In genomic region chr7:35801392-35802101, GRCh38 we compare ENCODE assay signal across 8 cellular contexts. TPM values are rescaled to one million over a fixed set of nuclear protein-coding genes. Genes with fewer than 3 reads are reported as not detected.
DNase-seq lines count a peak whose midpoint lies in the region; ATAC-seq and TF ChIP-seq lines count a peak whose summit lies in the region.

No MANE protein-coding gene starts in this region.

- no peaks in the 10 kb centered on the region for H3K9me3 Mint-ChIP-seq in activated CD4-positive, alpha-beta T cell treated with anti-CD3 and anti-CD28 coated beads, Interleukin-2, amount 10 ng/mL, durations not matched to agents 7 days and 5 days

- under 1% methylated on average over 31 of the region's 70 CpGs for WGBS in right lobe of liver (ENCODE audit: insufficient coverage, low coverage, low lambda C conversion rate, missing lambda C conversion rate)

- H3K9me3 ChIP-seq in right lobe of liver = no peaks in the 10 kb centered on the region

- H3K4me3 ChIP-seq in right lobe of liver = peak overlapping the region; percentile 78 to 93 (median 81)

- H3K36me3 Mint-ChIP-seq in activated CD4-positive, alpha-beta T cell treated with anti-CD3 and anti-CD28 coated beads, Interleukin-2, amount 10 ng/mL, durations not matched to agents 7 days and 5 days (ENCODE audit: low read depth) = peaks cover 28% of the 10 kb centered on the region

- H3K27me3 ChIP-seq in right lobe of liver = no peaks in the 10 kb centered on the region

- peak overlapping the region; percentile 99 for H3K27ac Mint-ChIP-seq in activated CD4-positive, alpha-beta T cell treated with anti-CD3 and anti-CD28 coated beads, Interleukin-2, amount 10 ng/mL, durations not matched to agents 7 days and 5 days

- peaks cover 0 to 7% (median 3%) of the 10 kb centered on the region in 4 donors for H3K4me1 ChIP-seq in right lobe of liver

- CTCF ChIA-PET in activated CD4-positive, alpha-beta T cell treated with anti-CD3 and anti-CD28 coated beads, Interleukin-2, amount 10 ng/mL, durations not matched to agents 7 days and 5 days (lab: Charles Lee) = interaction anchor here (0.5 to 2.4 kb wide), 7 partner anchors 10 to 132 kb away, joined by 3 to 8 read pairs (median 4); no protein-coding TSS in a partner anchor

- TF ChIP-seq POLR2A in right lobe of liver (IDR thresholded peaks at IDR 0.05) = no peak

- H3K36me3 ChIP-seq in right lobe of liver = no peaks in the 10 kb centered on the region

- H3K4me3 Mint-ChIP-seq in activated CD4-positive, alpha-beta T cell treated with anti-CD3 and anti-CD28 coated beads, Interleukin-2, amount 10 ng/mL, durations not matched to agents 7 days and 5 days = peak overlapping the region; percentile 97

- peak; percentile 40 to 65 (median 56) for TF ChIP-seq CTCF in right lobe of liver (IDR thresholded peaks at IDR 0.05)

- H3K27me3 Mint-ChIP-seq in activated CD4-positive, alpha-beta T cell treated with anti-CD3 and anti-CD28 coated beads, Interleukin-2, amount 10 ng/mL, durations not matched to agents 7 days and 5 days = peaks cover 1% of the 10 kb centered on the region

- peak overlapping the region; percentile 91 to 95 (median 95) for H3K27ac ChIP-seq in right lobe of liver

- intact Hi-C loops in right lobe of liver (cut with DNase I) = no loop called here

- peaks cover 47% of the 10 kb centered on the region for H3K4me1 Mint-ChIP-seq in activated CD4-positive, alpha-beta T cell treated with anti-CD3 and anti-CD28 coated beads, Interleukin-2, amount 10 ng/mL, durations not matched to agents 7 days and 5 days

- ATAC-seq in GM18873 (IDR thresholded peaks at IDR 0.05; ENCODE audit: low FRiP score, unreplicated experiment) (peak; percentile 22), HG03139 (IDR thresholded peaks at IDR 0.05; ENCODE audit: unreplicated experiment) (peak; percentile 29), right lobe of liver (peak; percentile 28 to 61 (median 51))

- POLR2A ChIA-PET in activated CD4-positive, alpha-beta T cell treated with anti-CD3 and anti-CD28 coated beads, Interleukin-2, amount 10 ng/mL, durations not matched to agents 7 days and 5 days (lab: Charles Lee) = interaction anchor here (0.6 to 1.3 kb wide), 8 partner anchors 72 to 862 kb away, joined by 3 to 5 read pairs (median 4); partner anchors contain the start of gene HERPUD2

- DNase-seq in AG20443 (ENCODE audit: low spot score) (peak; percentile 76), NCI-H524 (lab: John Stamatoyannopoulos, UW) (peak; percentile 60 to 63), dedifferentiated amniotic fluid mesenchymal stem cell (ENCODE audit: extremely low spot score) (peak; percentile 69), right lobe of liver (peak; percentile 75 to 84 (median 79))
- peak; percentile 80 for DNase-seq in activated CD4-positive, alpha-beta T cell treated with anti-CD3 and anti-CD28 coated beads, Interleukin-2, amount 10 ng/mL, durations not matched to agents 7 days and 5 days
- peak; percentile 64 to 69 for DNase-seq in stimulated activated CD4-positive, alpha-beta T cell treated with anti-CD3 and anti-CD28 coated beads, Interleukin-4, amount 100 ng/mL, for 4 hours

RNA-seq across cellular contexts. Expression of gene SEPTIN7, which starts 0.7 kb away (rescaled TPM):
- total RNA-seq in activated CD4-positive, alpha-beta T cell treated with anti-CD3 and anti-CD28 coated beads, Interleukin-2, amount 10 ng/mL, durations not matched to agents 7 days and 5 days = 100 to 1,000 TPM; 256 to 293 TPM
- total RNA-seq in right lobe of liver = 10 to 100 TPM; 35.2 to 67.7 (median 56.5) TPM

Comparison
In these comparisons a context has a peak if more than half of its experiments do, and no peak if none do; other contexts are left out.
1. Peak in every context shown above with its lines: DNase-seq, ATAC-seq, H3K4me3 ChIP-seq and H3K27ac ChIP-seq.